ENCODE assay signal across 8 cellular contexts in genomic region chr6:169724554-169725269, GRCh38. TPM values are rescaled to one million over a fixed set of nuclear protein-coding genes. Genes with fewer than 3 reads are reported as not detected.
A peak's percentile ranks its signal among the peaks of the same experiment; 100 is the strongest.
DNase-seq lines count a peak whose midpoint lies in the region; TF ChIP-seq lines count a peak whose summit lies in the region.

No MANE protein-coding gene starts in this region.

- TF ChIP-seq CTCF in GM12875 (IDR thresholded peaks at IDR 0.05; ENCODE audit: borderline replicate concordance, insufficient read depth, low read depth, low read length) (no peak), chondrocyte (IDR thresholded peaks at IDR 0.05) (no peak)

- H3K27me3 Mint-ChIP-seq in chondrocyte (ENCODE audit: low read depth): no peaks in the 10 kb centered on the region

- H3K36me3 Mint-ChIP-seq in chondrocyte (ENCODE audit: low read depth): no peaks in the 10 kb centered on the region

- peak overlapping the region; percentile 80 for H3K27ac Mint-ChIP-seq in chondrocyte (ENCODE audit: unreplicated experiment)

- peaks cover 32% of the 10 kb centered on the region for H3K4me1 Mint-ChIP-seq in chondrocyte (ENCODE audit: low read depth)

- no peaks in the 10 kb centered on the region for H3K9me3 Mint-ChIP-seq in chondrocyte (ENCODE audit: low read depth)

- peak; percentile 17 for DNase-seq in HCEC 1CT
- peak; percentile 82 for DNase-seq in NCI-H1092 (lab: John Stamatoyannopoulos, UW)
- DNase-seq in activated CD4-positive, alpha-beta T cell treated with anti-CD3 and anti-CD28 coated beads for 1 hour: peak; percentile 55
- no peak for DNase-seq in chondrocyte (ENCODE audit: low spot score)
- DNase-seq in left kidney (ENCODE audit: low read depth, low spot score): peak; percentile 93
- DNase-seq in stimulated activated CD4-positive, alpha-beta T cell treated with anti-CD3 and anti-CD28 coated beads, Interleukin-2, amount 100 ng/mL, for 48 hours: peak; percentile 52 to 53
- DNase-seq in RKO (ENCODE audit: low spot score): no peak

- peak overlapping the region; percentile 76 for H3K4me3 Mint-ChIP-seq in chondrocyte (ENCODE audit: unreplicated experiment)

- H3K4me3 ChIP-seq in GM12875 (ENCODE audit: low read depth, low read length): peak overlapping the region; percentile 50

RNA-seq across cellular contexts. Expression of gene PHF10, which starts 0.4 kb away (rescaled TPM):
- 46.8 to 67.5 TPM (median 53.2 TPM) in 3 replicates for total RNA-seq in chondrocyte

RNA-seq across cellular contexts. Expression of gene C6orf120, which starts 22.8 kb away (rescaled TPM):
- 27.0 to 29.0 TPM (median 28.6 TPM) in 3 replicates for total RNA-seq in chondrocyte

RNA-seq across cellular contexts. Expression of gene WDR27, which starts 22.9 kb away (rescaled TPM):
- 22.4 to 39.3 TPM (median 24.9 TPM) in 3 replicates for total RNA-seq in chondrocyte

RNA-seq across cellular contexts. Expression of gene DYNLT2, which starts 26.7 kb away (rescaled TPM):
- 0.64 to 1.4 TPM (median 0.85 TPM) in 3 replicates for total RNA-seq in chondrocyte

RNA-seq across cellular contexts. Expression of gene ERMARD, which starts 26.7 kb away (rescaled TPM):
- 26.1 to 35.2 TPM (median 27.4 TPM) in 3 replicates for total RNA-seq in chondrocyte

Comparison
In these comparisons a context has a peak if more than half of its experiments do, and no peak if none do; other contexts are left out.
1. DNase-seq: peak in HCEC 1CT (single experiment), NCI-H1092 (single experiment), activated CD4-positive, alpha-beta T cell treated with anti-CD3 and anti-CD28 coated beads for 1 hour (single experiment), left kidney (single experiment) and stimulated activated CD4-positive, alpha-beta T cell treated with anti-CD3 and anti-CD28 coated beads, Interleukin-2, amount 100 ng/mL, for 48 hours (2 of 2); none in chondrocyte (single experiment) and RKO (single experiment).